22 cellular contexts compared by ENCODE assay signal in the genomic region with DNA sequence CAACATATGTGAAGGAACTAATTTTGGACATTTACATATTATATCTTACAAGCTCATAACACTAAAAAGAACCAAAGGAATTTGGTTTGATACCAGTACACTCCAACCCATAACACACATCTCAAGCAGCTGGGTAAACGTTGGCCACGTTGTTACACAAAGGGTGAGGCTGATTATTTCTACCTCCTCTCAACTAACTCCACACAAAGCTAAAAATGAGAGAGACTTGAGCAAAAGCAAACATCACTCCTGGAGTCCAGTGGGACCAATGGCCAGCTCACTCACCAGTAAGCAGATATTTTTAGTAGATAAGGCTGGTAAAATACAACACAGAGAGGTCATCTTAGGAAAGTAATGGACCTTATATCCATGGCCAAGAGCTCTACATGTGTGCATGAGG.
DNase-seq lines count a peak whose midpoint lies in the region; ATAC-seq, FAIRE-seq and TF ChIP-seq lines count a peak whose summit lies in the region.
"Had no signal": no experiment of that assay in that cellular context is flagged by ENCODE, and none has a peak within 500 bp of the region (broad histone marks: within the 10 kb centered on the region; RNA-seq: fewer than 3 reads in every experiment).

No MANE protein-coding gene starts in this region.

- H3K9me3 ChIP-seq in K562 (replicated peaks; ENCODE audit: control insufficient read depth, insufficient read depth, low read depth, low read length) (peaks cover 4% of the 10 kb centered on the region; the same call in 1 of the 2 replicates), stomach (peaks cover 0 to 3% (median 0%) of the 10 kb centered on the region in 4 donors)

- no peaks in the 10 kb centered on the region for H3K9me1 ChIP-seq in K562 (ENCODE audit: control insufficient read depth, insufficient read depth, low read length)

- WGBS in K562 (ENCODE audit: insufficient coverage, low coverage, missing lambda C conversion rate): 6% methylated on average over 2 of the region's 2 CpGs
- 27 to 48% (median 38%) methylated on average over 2 of the region's 2 CpGs for WGBS in stomach, 5 donors

- H3K4me3 ChIP-seq in K562: no peak overlapping the region
- H3K4me3 ChIP-seq in stomach: no peak overlapping the region
- H3K4me3 ChIP-seq: GM23338 had no signal

- no peak for FAIRE-seq in K562 (lab: Jason Lieb, UNC)
- FAIRE-seq: RCC 7860 had no signal

- H3K9ac ChIP-seq in K562 (ENCODE audit: insufficient read depth in 1 of 2, low read depth in 2 of 2, low read length in 2 of 2): no peak overlapping the region

- peak overlapping the region; percentile 15; the same call in 1 of the 2 replicates for H2AFZ ChIP-seq in K562 (ENCODE audit: low read depth, low read length)
- H2AFZ ChIP-seq: GM23338 had no signal

- TF ChIP-seq RAD21 in K562 (CRISPR knock-in tag; conservative IDR thresholded peaks at IDR 0.05 in 1 of 2, IDR thresholded peaks at IDR 0.05 in 1 of 2): no peak

- H3K27ac ChIP-seq in K562 (ENCODE audit: extremely low read depth, low read depth, low read length): no peak overlapping the region
- peak overlapping the region in 1 of 5 donors; percentile 18 for H3K27ac ChIP-seq in stomach

- TF ChIP-seq EP300 in K562 (IDR thresholded peaks at IDR 0.05; ENCODE audit: low read length) (no peak), stomach (IDR thresholded peaks at IDR 0.05) (no peak)

- no peaks in the 10 kb centered on the region for H3K79me2 ChIP-seq in K562 (ENCODE audit: control insufficient read depth, insufficient read depth, low read length)

- H3K27me3 ChIP-seq in K562 (ENCODE audit: control insufficient read depth in 2 of 2, insufficient read depth in 2 of 2, low read length in 2 of 2): no peaks in the 10 kb centered on the region
- H3K27me3 ChIP-seq in stomach: no peaks in the 10 kb centered on the region

- H3K4me1 ChIP-seq in K562 (replicated peaks in 1 of 2; ENCODE audit: control insufficient read depth in 2 of 2, insufficient read depth in 2 of 2, low read length in 2 of 2) (peaks cover 0 to 3% of the 10 kb centered on the region in 2 experiments; a peak in 2 of 5 replicates), stomach (peaks cover 0 to 3% (median 0%) of the 10 kb centered on the region in 4 donors)

- no peak for TF ChIP-seq POLR2A in K562 (conservative IDR thresholded peaks at IDR 0.05)
- no peak for TF ChIP-seq POLR2A in stomach (IDR thresholded peaks at IDR 0.05)

- H3K36me3 ChIP-seq in K562 (ENCODE audit: control insufficient read depth, insufficient read depth, low read length): no peaks in the 10 kb centered on the region
- H3K36me3 ChIP-seq in stomach: no peaks in the 10 kb centered on the region

- ATAC-seq in K562 (no peak), left lobe of liver (no peak), left cardiac atrium (no peak)
- ATAC-seq: CD8-positive, alpha-beta T cell; GM23338 had no signal

- BruUV-seq in K562 (replicated peaks; lab: Mats Ljungman, UMichigan): no TSS peak

- POLR2A ChIA-PET in K562 (lab: Yijun Ruan, JAX): interaction anchor here (0.5 kb wide), 1 partner anchor 341 kb away, joined by 3 read pairs; no protein-coding TSS in a partner anchor

- CTCF ChIA-PET in K562 (lab: Yijun Ruan, JAX; ENCODE audit: low intra/inter-chr PET ratio): no interaction called here

- peak; percentile 20 for DNase-seq in NCI-H748 (lab: John Stamatoyannopoulos, UW; ENCODE audit: unreplicated experiment)
- no peak for DNase-seq in NCI-H748 treated with DMSO at 0.1 percent for 48 hours (lab: John Stamatoyannopoulos, UW)
- DNase-seq in NCI-H2196 (lab: John Stamatoyannopoulos, UW; ENCODE audit: unreplicated experiment): peak; percentile 53
- DNase-seq in K562 (ENCODE audit: extremely low read depth in 1 of 4, low spot score in 3 of 4): no peak
- DNase-seq in stomach: peak; percentile 45
- no peak for DNase-seq in left lobe of liver (ENCODE audit: low spot score)
- no peak for DNase-seq in dermis blood vessel endothelial cell
- DNase-seq in left cardiac atrium: no peak
- DNase-seq: AML-193; C1 segment of cervical spinal cord; CD8-positive, alpha-beta T cell; EL; GF-D8; HCEC 1CT; Kasumi-1; NCI-H1436; NCI-H2081; NCI-H2171; NCI-H446; NCI-H526 had no signal

- H3K4me2 ChIP-seq in K562 (ENCODE audit: insufficient read depth, low read length): no peak overlapping the region
- H3K4me2 ChIP-seq: GM23338 had no signal

- in situ Hi-C loops in K562 (cut with MboI): no loop called here

- TF ChIP-seq CTCF in K562 (IDR thresholded peaks at IDR 0.05 in 2 of 3, conservative IDR thresholded peaks at IDR 0.05 in 1 of 3; ENCODE audit: insufficient read depth in 2 of 3, low read depth in 1 of 3, low read length in 3 of 3) (no peak), stomach (IDR thresholded peaks at IDR 0.05) (no peak)

- intact Hi-C loops in K562 (cut with micrococcal nuclease): no loop called here
- intact Hi-C loops in stomach (cut with DNase I; ENCODE audit: low total_unique reads): no loop called here
- intact Hi-C loops in left cardiac atrium (cut with DNase I): no loop called here

- H4K20me1 ChIP-seq in K562 (replicated peaks; ENCODE audit: control insufficient read depth, insufficient read depth, low read length): no peaks in the 10 kb centered on the region

TF ChIP-seq in K562, 482 proteins besides CTCF, POLR2A, EP300 and RAD21 (continues in another document):
- TF ChIP-seq CBFA2T3 (IDR thresholded peaks at IDR 0.05) (no peak), ZNF512 (tag; IDR thresholded peaks at IDR 0.05) (no peak), E2F3 (CRISPR knock-in tag; IDR thresholded peaks at IDR 0.05) (no peak), NKRF (IDR thresholded peaks at IDR 0.05; ENCODE audit: borderline replicate concordance) (no peak), ILK (tag; IDR thresholded peaks at IDR 0.05; ENCODE audit: borderline replicate concordance, low read depth) (no peak), C11orf30 (IDR thresholded peaks at IDR 0.05; ENCODE audit: low read depth) (no peak), HMGN3 (IDR thresholded peaks at IDR 0.05; ENCODE audit: borderline replicate concordance, extremely low read depth, insufficient read length, low read depth, low read length) (no peak), TBL1XR1 (IDR thresholded peaks at IDR 0.05; ENCODE audit: low read length in 2 of 2) (no peak), SMARCB1 (IDR thresholded peaks at IDR 0.05; ENCODE audit: insufficient read length, low read depth) (no peak), HDGF (IDR thresholded peaks at IDR 0.05) (no peak), ZNF699 (CRISPR knock-in tag; IDR thresholded peaks at IDR 0.05; ENCODE audit: insufficient replicate concordance) (no peak), FOSL1 (tag; conservative IDR thresholded peaks at IDR 0.05) (no peak), ZNF23 (CRISPR knock-in tag; IDR thresholded peaks at IDR 0.05) (no peak), ZNF79 (CRISPR knock-in tag; IDR thresholded peaks at IDR 0.05; ENCODE audit: low read depth) (no peak)
- TF ChIP-seq, protein P1, sequence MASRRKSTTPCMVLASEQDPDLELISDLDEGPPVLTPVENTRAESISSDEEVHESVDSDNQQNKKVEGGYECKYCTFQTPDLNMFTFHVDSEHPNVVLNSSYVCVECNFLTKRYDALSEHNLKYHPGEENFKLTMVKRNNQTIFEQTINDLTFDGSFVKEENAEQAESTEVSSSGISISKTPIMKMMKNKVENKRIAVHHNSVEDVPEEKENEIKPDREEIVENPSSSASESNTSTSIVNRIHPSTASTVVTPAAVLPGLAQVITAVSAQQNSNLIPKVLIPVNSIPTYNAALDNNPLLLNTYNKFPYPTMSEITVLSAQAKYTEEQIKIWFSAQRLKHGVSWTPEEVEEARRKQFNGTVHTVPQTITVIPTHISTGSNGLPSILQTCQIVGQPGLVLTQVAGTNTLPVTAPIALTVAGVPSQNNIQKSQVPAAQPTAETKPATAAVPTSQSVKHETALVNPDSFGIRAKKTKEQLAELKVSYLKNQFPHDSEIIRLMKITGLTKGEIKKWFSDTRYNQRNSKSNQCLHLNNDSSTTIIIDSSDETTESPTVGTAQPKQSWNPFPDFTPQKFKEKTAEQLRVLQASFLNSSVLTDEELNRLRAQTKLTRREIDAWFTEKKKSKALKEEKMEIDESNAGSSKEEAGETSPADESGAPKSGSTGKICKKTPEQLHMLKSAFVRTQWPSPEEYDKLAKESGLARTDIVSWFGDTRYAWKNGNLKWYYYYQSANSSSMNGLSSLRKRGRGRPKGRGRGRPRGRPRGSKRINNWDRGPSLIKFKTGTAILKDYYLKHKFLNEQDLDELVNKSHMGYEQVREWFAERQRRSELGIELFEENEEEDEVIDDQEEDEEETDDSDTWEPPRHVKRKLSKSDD (conservative IDR thresholded peaks at IDR 0.05; ENCODE audit: low read length): no peak

Comparison
In these comparisons a context has a peak if more than half of its experiments do, and no peak if none do; other contexts are left out.
1. DNase-seq: peak in NCI-H748 (single experiment), NCI-H2196 (single experiment) and stomach (single experiment); none in NCI-H748 treated with DMSO at 0.1 percent for 48 hours (single experiment), K562 (0 of 4), left lobe of liver (single experiment), dermis blood vessel endothelial cell (single experiment) and left cardiac atrium (single experiment).